12 cellular contexts compared by ENCODE assay signal in genomic region chr6:168333039-168333438, GRCh38. TPM values are rescaled to one million over a fixed set of nuclear protein-coding genes. Genes with fewer than 3 reads are reported as not detected.
DNase-seq lines count a peak whose midpoint lies in the region; ATAC-seq and TF ChIP-seq lines count a peak whose summit lies in the region.
"Had no signal": no experiment of that assay in that cellular context is flagged by ENCODE, and none has a peak within 500 bp of the region (broad histone marks: within the 10 kb centered on the region; RNA-seq: fewer than 3 reads in every experiment).

No MANE protein-coding gene starts in this region.

- DNase-seq in DND-41, result no peak
- peak; percentile 85 for DNase-seq in HuH-7 (ENCODE audit: low spot score)
- DNase-seq in body of pancreas, result peak; percentile 33 to 50 (median 44)
- DNase-seq in lower lobe of right lung, result no peak
- no peak for DNase-seq in inferior parietal cortex (ENCODE audit: extremely low spot score)
- DNase-seq in stimulated activated CD4-positive, alpha-beta T cell treated with anti-CD3 and anti-CD28 coated beads, Interleukin-4, amount 100 ng/mL, for 1 hour, result no peak
- DNase-seq: activated T-cell treated with anti-CD3 and anti-CD28 coated beads, Interleukin-2, amount 50 U/mL, for 1 hour; GF-D8; NCI-H2081 had no signal

- 45 to 47% methylated on average over 5 of the region's 5 CpGs for WGBS in body of pancreas, 2 donors

- no peak overlapping the region for H2AFZ ChIP-seq in DND-41 (ENCODE audit: low read depth, low read length)

- no peak for ATAC-seq in DND-41 (ENCODE audit: insufficient read depth, low read depth)
- peak; percentile 83 for ATAC-seq in body of pancreas
- ATAC-seq in lower lobe of right lung, result no peak
- ATAC-seq in HG02938 (IDR thresholded peaks at IDR 0.05; ENCODE audit: unreplicated experiment), result no peak
- ATAC-seq in GM19324 (IDR thresholded peaks at IDR 0.05; ENCODE audit: low FRiP score, unreplicated experiment), result no peak

- H3K27me3 ChIP-seq in DND-41 (ENCODE audit: insufficient read depth, low read length, poor library complexity), result no peaks in the 10 kb centered on the region
- no peaks in the 10 kb centered on the region for H3K27me3 ChIP-seq in body of pancreas
- no peaks in the 10 kb centered on the region for H3K27me3 ChIP-seq in lower lobe of right lung (ENCODE audit: low read depth)

- intact Hi-C loops in body of pancreas (cut with DNase I) (no loop called here), lower lobe of right lung (cut with DNase I) (no loop called here)

- H3K4me2 ChIP-seq in DND-41 (ENCODE audit: insufficient read depth, low read length), result no peak overlapping the region

- TF ChIP-seq CTCF in DND-41 (IDR thresholded peaks at IDR 0.05; ENCODE audit: borderline replicate concordance, extremely low read depth, low read length, poor library complexity, severe bottlenecking), result peak; percentile 32
- TF ChIP-seq CTCF in body of pancreas (IDR thresholded peaks at IDR 0.05), result peak; percentile 27 to 63 (median 57)
- peak; percentile 16 for TF ChIP-seq CTCF in lower lobe of right lung (IDR thresholded peaks at IDR 0.05)

- no peak overlapping the region for H3K4me3 ChIP-seq in DND-41 (ENCODE audit: low read depth in 1 of 2, low read length in 2 of 2)
- H3K4me3 ChIP-seq in body of pancreas, result no peak overlapping the region
- no peak overlapping the region for H3K4me3 ChIP-seq in lower lobe of right lung
- H3K4me3 ChIP-seq: prostate gland had no signal

- H3K27ac ChIP-seq in DND-41 (ENCODE audit: low read length) (no peak overlapping the region), body of pancreas (peak overlapping the region in 3 of 4 donors; percentile 30 to 61 (median 49)), lower lobe of right lung (no peak overlapping the region)
- H3K27ac ChIP-seq: prostate gland had no signal

- H4K20me1 ChIP-seq in DND-41 (ENCODE audit: insufficient read depth, low read length), result no peaks in the 10 kb centered on the region

- no peaks in the 10 kb centered on the region for H3K79me2 ChIP-seq in DND-41 (ENCODE audit: insufficient read depth, low read length)

- H3K9me3 ChIP-seq in DND-41 (ENCODE audit: insufficient read depth, low read length, severe bottlenecking) (peaks cover 4% of the 10 kb centered on the region), body of pancreas (no peaks in the 10 kb centered on the region), lower lobe of right lung (no peaks in the 10 kb centered on the region)
- H3K9me3 ChIP-seq: prostate gland had no signal

- H3K4me1 ChIP-seq in DND-41 (ENCODE audit: insufficient read depth, low read length), result no peaks in the 10 kb centered on the region
- H3K4me1 ChIP-seq in body of pancreas, result peaks cover 13% of the 10 kb centered on the region
- no peaks in the 10 kb centered on the region for H3K4me1 ChIP-seq in lower lobe of right lung
- H3K4me1 ChIP-seq: prostate gland had no signal

- H3K36me3 ChIP-seq in DND-41 (ENCODE audit: insufficient read depth, low read length) (no peaks in the 10 kb centered on the region), body of pancreas (replicated peaks in 1 of 2; ENCODE audit: insufficient read depth in 1 of 2, low read depth in 2 of 2) (no peaks in the 10 kb centered on the region), lower lobe of right lung (no peaks in the 10 kb centered on the region)
- H3K36me3 ChIP-seq: prostate gland had no signal

- no peak overlapping the region for H3K9ac ChIP-seq in DND-41 (ENCODE audit: low read depth, low read length)

- TF ChIP-seq POLR2A in body of pancreas (IDR thresholded peaks at IDR 0.05), result no peak

RNA-seq across cellular contexts. Expression of gene DACT2, which starts 13.5 kb away (rescaled TPM):
- total RNA-seq in body of pancreas (1 to 10 TPM; 4.9 to 5.4 TPM), lower lobe of right lung (2.4 TPM)

Comparison
In these comparisons a context has a peak if more than half of its experiments do, and no peak if none do; other contexts are left out.
1. DNase-seq: peak in HuH-7 (single experiment) and body of pancreas (4 of 4); none in DND-41 (single experiment), lower lobe of right lung (single experiment), inferior parietal cortex (single experiment) and stimulated activated CD4-positive, alpha-beta T cell treated with anti-CD3 and anti-CD28 coated beads, Interleukin-4, amount 100 ng/mL, for 1 hour (single experiment).
2. H3K27ac ChIP-seq: peak in body of pancreas (3 of 4); none in DND-41 (single experiment) and lower lobe of right lung (single experiment).
3. Peak in every context shown above with its lines, with median percentiles within 50 percentile points of each other: CTCF ChIP-seq.